In genomic region chr20:58755751-58756524, GRCh38 we compare ENCODE assay signal across 21 cellular contexts.
"Had no signal": no experiment of that assay in that cellular context is flagged by ENCODE, and none has a peak within 500 bp of the region (broad histone marks: within the 10 kb centered on the region; RNA-seq: fewer than 3 reads in every experiment).

No MANE protein-coding gene starts in this region.

- H3K9me3 ChIP-seq: pancreas, right lobe of liver, suprapubic skin had no signal

- DNase-seq: activated B cell treated with CpG ODN at 0.5 μM for 24 hours; activated CD4-positive, alpha-beta T cell treated with anti-CD3 and anti-CD28 coated beads, Interleukin-2, amount 10 ng/mL, durations not matched to agents 24 days and 14 days; activated CD8-positive, alpha-beta memory T cell treated with anti-CD3 and anti-CD28 coated beads, Interleukin-2, amount 50 U/mL, for 48 hours; activated CD8-positive, alpha-beta T cell treated with anti-CD3 and anti-CD28 coated beads, Interleukin-2, amount 10 ng/mL, durations not matched to agents 7 days and 5 days; activated effector memory CD4-positive, alpha-beta T cell treated with Interleukin-2 at 50 U/mL for 16 hours; activated T-cell treated with anti-CD3 and anti-CD28 coated beads, Interleukin-2, amount 50 U/mL, for 48 hours; amniotic stem cell; effector memory CD8-positive, alpha-beta T cell; foreskin keratinocyte; naive B cell; pancreas; right lobe of liver; small intestine; stimulated activated CD4-positive, alpha-beta T cell treated with anti-CD3 and anti-CD28 coated beads, Interleukin-4, amount 100 ng/mL, for 1 hour; stimulated activated naive CD8-positive, alpha-beta T cell treated with anti-CD3 and anti-CD28 coated beads, Interleukin-15, amount 100 ng/mL, for 72 hours; trophoblast cell had no signal

- H3K4me3 ChIP-seq: cardiac muscle cell, pancreas, right lobe of liver, SK-N-MC, suprapubic skin had no signal

- H3K4me3 Mint-ChIP-seq: activated B cell treated with CpG ODN at 0.5 μM for 24 hours; activated CD4-positive, alpha-beta T cell treated with anti-CD3 and anti-CD28 coated beads, Interleukin-2, amount 10 ng/mL, durations not matched to agents 24 days and 14 days; activated CD8-positive, alpha-beta T cell treated with anti-CD3 and anti-CD28 coated beads, Interleukin-2, amount 10 ng/mL, durations not matched to agents 7 days and 5 days; activated naive CD8-positive, alpha-beta T cell; effector memory CD8-positive, alpha-beta T cell; naive B cell; stimulated activated naive CD8-positive, alpha-beta T cell treated with anti-CD3 and anti-CD28 coated beads, Interleukin-15, amount 100 ng/mL, for 72 hours; T-helper 2 cell treated with Interferon-gamma antibody and Interleukin-4, amounts not matched to agents 5 μg/mL and 100 μg/mL, for 36 hours had no signal

- H3K9me3 Mint-ChIP-seq: activated B cell treated with CpG ODN at 0.5 μM for 24 hours; activated CD4-positive, alpha-beta T cell treated with anti-CD3 and anti-CD28 coated beads, Interleukin-2, amount 10 ng/mL, durations not matched to agents 24 days and 14 days; effector memory CD8-positive, alpha-beta T cell; naive B cell; stimulated activated naive CD8-positive, alpha-beta T cell treated with anti-CD3 and anti-CD28 coated beads, Interleukin-15, amount 100 ng/mL, for 72 hours; T-helper 2 cell treated with Interferon-gamma antibody and Interleukin-4, amounts not matched to agents 5 μg/mL and 100 μg/mL, for 36 hours had no signal

- H3K36me3 ChIP-seq: cardiac muscle cell, pancreas, right lobe of liver, suprapubic skin had no signal

- H3K27ac Mint-ChIP-seq: activated B cell treated with CpG ODN at 0.5 μM for 24 hours; activated CD4-positive, alpha-beta T cell treated with anti-CD3 and anti-CD28 coated beads, Interleukin-2, amount 10 ng/mL, durations not matched to agents 24 days and 14 days; activated CD8-positive, alpha-beta T cell treated with anti-CD3 and anti-CD28 coated beads, Interleukin-2, amount 10 ng/mL, durations not matched to agents 7 days and 5 days; activated naive CD8-positive, alpha-beta T cell; effector memory CD8-positive, alpha-beta T cell; naive B cell; stimulated activated naive CD8-positive, alpha-beta T cell treated with anti-CD3 and anti-CD28 coated beads, Interleukin-15, amount 100 ng/mL, for 72 hours; T-helper 2 cell treated with Interferon-gamma antibody and Interleukin-4, amounts not matched to agents 5 μg/mL and 100 μg/mL, for 36 hours had no signal

- H3K36me3 Mint-ChIP-seq: activated naive CD8-positive, alpha-beta T cell had no signal

- H3K27me3 ChIP-seq: pancreas, right lobe of liver had no signal

- H3K27ac ChIP-seq: cardiac muscle cell, foreskin keratinocyte, pancreas, right lobe of liver, SK-N-MC, suprapubic skin had no signal

- H3K4me1 Mint-ChIP-seq: activated B cell treated with CpG ODN at 0.5 μM for 24 hours; activated CD4-positive, alpha-beta T cell treated with anti-CD3 and anti-CD28 coated beads, Interleukin-2, amount 10 ng/mL, durations not matched to agents 24 days and 14 days; naive B cell; stimulated activated naive CD8-positive, alpha-beta T cell treated with anti-CD3 and anti-CD28 coated beads, Interleukin-15, amount 100 ng/mL, for 72 hours had no signal

- ATAC-seq: activated CD8-positive, alpha-beta T cell treated with anti-CD3 and anti-CD28 coated beads, Interleukin-2, amount 10 ng/mL, durations not matched to agents 7 days and 5 days; effector memory CD8-positive, alpha-beta T cell; foreskin keratinocyte; pancreas; right lobe of liver; stimulated activated naive CD8-positive, alpha-beta T cell treated with anti-CD3 and anti-CD28 coated beads, Interleukin-15, amount 100 ng/mL, for 72 hours had no signal

- H3K4me1 ChIP-seq: foreskin keratinocyte, pancreas, right lobe of liver, suprapubic skin had no signal
